Comparison of ENCODE assay signal across 18 cellular contexts in the genomic region with DNA sequence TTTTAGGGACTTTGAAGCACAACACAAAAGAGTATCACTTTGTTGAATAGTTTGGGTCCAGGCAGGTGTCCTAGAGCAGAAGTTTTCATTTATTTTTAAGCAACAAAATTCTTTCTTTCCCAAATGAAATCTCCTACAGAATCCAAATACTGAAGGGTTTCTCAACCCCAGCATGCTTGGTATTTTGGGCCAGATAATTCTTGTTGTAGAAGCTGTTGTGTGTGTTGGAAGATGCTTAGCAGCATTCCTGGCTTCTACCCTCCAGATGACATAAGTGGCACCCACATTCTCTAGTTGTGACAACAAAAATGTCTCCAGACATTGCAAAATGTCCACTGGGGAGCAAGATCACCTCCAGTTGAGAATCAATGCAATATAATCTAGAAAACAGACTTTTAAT.
DNase-seq lines count a peak whose midpoint lies in the region; ATAC-seq and TF ChIP-seq lines count a peak whose summit lies in the region.
"Had no signal": no experiment of that assay in that cellular context is flagged by ENCODE, and none has a peak within 500 bp of the region (broad histone marks: within the 10 kb centered on the region; RNA-seq: fewer than 3 reads in every experiment).

No MANE protein-coding gene starts in this region.

- H3K27ac ChIP-seq in cardiac muscle cell: peak overlapping the region; percentile 88
- H3K27ac ChIP-seq in foreskin keratinocyte: peak overlapping the region; percentile 83
- H3K27ac ChIP-seq in tibial artery: peak overlapping the region; percentile 24 to 28
- H3K27ac ChIP-seq: KMS-11, SK-N-MC, thoracic aorta had no signal

- no peaks in the 10 kb centered on the region for H3K27me3 ChIP-seq in cardiac muscle cell
- H3K27me3 ChIP-seq in foreskin keratinocyte: no peaks in the 10 kb centered on the region
- H3K27me3 ChIP-seq in tibial artery: no peaks in the 10 kb centered on the region

- H3K36me3 ChIP-seq in cardiac muscle cell (no peaks in the 10 kb centered on the region), tibial artery (no peaks in the 10 kb centered on the region)
- H3K36me3 ChIP-seq: thoracic aorta had no signal

- H3K9me3 ChIP-seq in cardiac muscle cell (ENCODE audit: low read depth) (no peaks in the 10 kb centered on the region), T-helper 17 cell (ENCODE audit: control insufficient read depth, low read length, poor library complexity, severe bottlenecking) (no peaks in the 10 kb centered on the region), tibial artery (no peaks in the 10 kb centered on the region)
- H3K9me3 ChIP-seq: thoracic aorta had no signal

- H3K4me3 ChIP-seq in cardiac muscle cell (no peak overlapping the region), tibial artery (no peak overlapping the region)
- H3K4me3 ChIP-seq: SK-N-MC, thoracic aorta had no signal

- ATAC-seq in T-helper 17 cell: no peak
- no peak for ATAC-seq in foreskin keratinocyte
- no peak for ATAC-seq in HG03520 (IDR thresholded peaks at IDR 0.05; ENCODE audit: unreplicated experiment)

- H3K36me3 Mint-ChIP-seq in T-helper 17 cell (ENCODE audit: low read depth): no peaks in the 10 kb centered on the region

- H3K27ac Mint-ChIP-seq in T-helper 17 cell: no peak overlapping the region

- TF ChIP-seq CTCF in cardiac muscle cell (IDR thresholded peaks at IDR 0.05; ENCODE audit: low read depth, low read length): no peak
- TF ChIP-seq CTCF in foreskin keratinocyte (conservative IDR thresholded peaks at IDR 0.05): no peak
- TF ChIP-seq CTCF in tibial artery (IDR thresholded peaks at IDR 0.05): no peak

- peak overlapping the region; percentile 78 for H3K4me3 Mint-ChIP-seq in T-helper 17 cell

- no peaks in the 10 kb centered on the region for H3K27me3 Mint-ChIP-seq in T-helper 17 cell

- DNase-seq in cardiac muscle cell (ENCODE audit: low read depth in 1 of 2, low spot score in 1 of 2) (no peak), cardiac septum (ENCODE audit: low spot score) (no peak), T-helper 17 cell (no peak), foreskin keratinocyte (no peak), tibial artery (no peak), EL (no peak)
- DNase-seq: activated CD4-positive, alpha-beta T cell treated with anti-CD3 and anti-CD28 coated beads for 1 hour; activated T-cell treated with anti-CD3 and anti-CD28 coated beads, Interleukin-2, amount 50 U/mL, for 1 hour; amniotic stem cell; central memory CD4-positive, alpha-beta T cell; GOT3; NCI-H1048; stimulated activated CD4-positive, alpha-beta T cell treated with anti-CD3 and anti-CD28 coated beads, Interleukin-12 subunit alpha, Interleukin-12 subunit beta, amount 100 ng/mL, for 4 hours; stimulated activated CD8-positive, alpha-beta memory T cell treated with anti-CD3 and anti-CD28 coated beads, Interleukin-4, amount 100 ng/mL, for 48 hours had no signal

- intact Hi-C loops in cardiac septum (cut with DNase I): loop anchor here (2.0 to 10.0 kb wide), 2 partner anchors 62 to 94 kb away; partner anchors contain the start of gene PRKCH
- intact Hi-C loops in tibial artery (cut with DNase I; ENCODE audit: low total_unique reads): no loop called here

- peaks cover 79% of the 10 kb centered on the region for H3K4me1 Mint-ChIP-seq in T-helper 17 cell

- H3K4me1 ChIP-seq in cardiac muscle cell (ENCODE audit: low read depth) (peaks cover 74% of the 10 kb centered on the region), foreskin keratinocyte (peaks cover 13% of the 10 kb centered on the region), tibial artery (peaks cover 0 to 26% (median 21%) of the 10 kb centered on the region in 4 donors)

Comparison
In these comparisons a context has a peak if more than half of its experiments do, and no peak if none do; other contexts are left out.
1. H3K27ac ChIP-seq: peak in every context shown above with its lines; median percentile 88 in cardiac muscle cell; 83 in foreskin keratinocyte; 26 in tibial artery.